In genomic region chr15:94582368-94582767, GRCh38 we compare ENCODE assay signal across 9 cellular contexts.
A peak's percentile ranks its signal among the peaks of the same experiment; 100 is the strongest.
DNase-seq lines count a peak whose midpoint lies in the region; TF ChIP-seq lines count a peak whose summit lies in the region.
"Had no signal": no experiment of that assay in that cellular context is flagged by ENCODE, and none has a peak within 500 bp of the region (broad histone marks: within the 10 kb centered on the region; RNA-seq: fewer than 3 reads in every experiment).

No MANE protein-coding gene starts in this region.

- H3K36me3 Mint-ChIP-seq in activated CD4-positive, alpha-beta memory T cell treated with anti-CD3 and anti-CD28 coated beads, Interleukin-2, amount 10 ng/mL, durations not matched to agents 7 days and 5 days (ENCODE audit: low read depth), result no peaks in the 10 kb centered on the region

- no peaks in the 10 kb centered on the region for H4K20me1 ChIP-seq in osteoblast (ENCODE audit: insufficient read depth, low read length)

- H3K4me1 Mint-ChIP-seq in activated CD4-positive, alpha-beta memory T cell treated with anti-CD3 and anti-CD28 coated beads, Interleukin-2, amount 10 ng/mL, durations not matched to agents 7 days and 5 days, result peaks cover 30% of the 10 kb centered on the region

- H3K27me3 Mint-ChIP-seq in activated CD4-positive, alpha-beta memory T cell treated with anti-CD3 and anti-CD28 coated beads, Interleukin-2, amount 10 ng/mL, durations not matched to agents 7 days and 5 days, result peaks cover 65% of the 10 kb centered on the region

- H3K27ac ChIP-seq in liver (ENCODE audit: low read depth in 1 of 2, low read length in 2 of 2) (no peak overlapping the region), osteoblast (ENCODE audit: low read depth, low read length) (no peak overlapping the region)
- H3K27ac ChIP-seq: SJSA1 had no signal

- no peak overlapping the region for H3K4me2 ChIP-seq in osteoblast (ENCODE audit: insufficient read depth, low read length)

- H3K4me3 ChIP-seq in liver (ENCODE audit: low read depth in 1 of 3, low read length in 3 of 3) (no peak overlapping the region), osteoblast (ENCODE audit: insufficient read depth, low read length) (no peak overlapping the region)
- H3K4me3 ChIP-seq: SJSA1 had no signal

- POLR2A ChIA-PET in activated CD4-positive, alpha-beta memory T cell treated with anti-CD3 and anti-CD28 coated beads, Interleukin-2, amount 10 ng/mL, durations not matched to agents 7 days and 5 days (lab: Charles Lee), result no interaction called here

- peaks cover 0 to 3% (median 0%) of the 10 kb centered on the region in 4 donors for H3K27me3 ChIP-seq in liver (ENCODE audit: control insufficient read depth in 4 of 4, insufficient read depth in 4 of 4, low read length in 3 of 4)
- H3K27me3 ChIP-seq in osteoblast (ENCODE audit: insufficient read depth, low read length), result no peaks in the 10 kb centered on the region
- H3K27me3 ChIP-seq: SJSA1 had no signal

- peak; percentile 50 for TF ChIP-seq CTCF in GM20000 (IDR thresholded peaks at IDR 0.05; ENCODE audit: extremely low read depth, missing control alignments)
- TF ChIP-seq CTCF in liver (IDR thresholded peaks at IDR 0.05; ENCODE audit: low read depth, low read length, missing input control), result peak; percentile 28
- TF ChIP-seq CTCF in osteoblast (IDR thresholded peaks at IDR 0.05; ENCODE audit: extremely low read depth, low read depth, low read length), result no peak

- no peak overlapping the region for H3K27ac Mint-ChIP-seq in activated CD4-positive, alpha-beta memory T cell treated with anti-CD3 and anti-CD28 coated beads, Interleukin-2, amount 10 ng/mL, durations not matched to agents 7 days and 5 days

- no peaks in the 10 kb centered on the region for H3K9me3 Mint-ChIP-seq in activated CD4-positive, alpha-beta memory T cell treated with anti-CD3 and anti-CD28 coated beads, Interleukin-2, amount 10 ng/mL, durations not matched to agents 7 days and 5 days

- H3K79me2 ChIP-seq in osteoblast (ENCODE audit: insufficient read depth, low read length), result no peaks in the 10 kb centered on the region

- 40% methylated on average over 3 of the region's 3 CpGs for WGBS in liver

- H3K4me3 Mint-ChIP-seq in activated CD4-positive, alpha-beta memory T cell treated with anti-CD3 and anti-CD28 coated beads, Interleukin-2, amount 10 ng/mL, durations not matched to agents 7 days and 5 days, result no peak overlapping the region

- H3K9ac ChIP-seq in liver (ENCODE audit: low read depth in 1 of 2, low read length in 2 of 2), result no peak overlapping the region

- H3K4me1 ChIP-seq in liver (ENCODE audit: control insufficient read depth in 4 of 4, insufficient read depth in 4 of 4, low read length in 3 of 4), result no peaks in the 10 kb centered on the region
- no peaks in the 10 kb centered on the region for H3K4me1 ChIP-seq in osteoblast (ENCODE audit: insufficient read depth, low read length)
- H3K4me1 ChIP-seq: SJSA1 had no signal

- peak; percentile 41 for DNase-seq in DMS53 (lab: John Stamatoyannopoulos, UW)
- DNase-seq in DMS53 treated with DMSO at 0.1 percent for 48 hours (lab: John Stamatoyannopoulos, UW; ENCODE audit: unreplicated experiment), result no peak
- peak; percentile 21 for DNase-seq in GM20000 (ENCODE audit: low spot score)
- DNase-seq in HT-29 (ENCODE audit: low spot score), result peak; percentile 78
- DNase-seq in activated CD4-positive, alpha-beta memory T cell treated with anti-CD3 and anti-CD28 coated beads, Interleukin-2, amount 10 ng/mL, durations not matched to agents 7 days and 5 days, result peak; percentile 60
- DNase-seq in osteoblast (ENCODE audit: insufficient read length, low spot score, missing footprints), result no peak
- DNase-seq in germinal center (ENCODE audit: low spot score), result no peak

- CTCF ChIA-PET in activated CD4-positive, alpha-beta memory T cell treated with anti-CD3 and anti-CD28 coated beads, Interleukin-2, amount 10 ng/mL, durations not matched to agents 7 days and 5 days (lab: Charles Lee), result interaction anchor here (0.7 to 2.4 kb wide), 7 partner anchors 23 to 711 kb away, joined by 3 to 6 read pairs (median 5); no protein-coding TSS in a partner anchor

- H3K9me3 ChIP-seq in liver (ENCODE audit: control insufficient read depth in 4 of 4, low read length in 3 of 4) (no peaks in the 10 kb centered on the region), osteoblast (ENCODE audit: low read depth, low read length) (peaks cover 2% of the 10 kb centered on the region)
- H3K9me3 ChIP-seq: SJSA1 had no signal

- H3K36me3 ChIP-seq in liver (ENCODE audit: control insufficient read depth in 4 of 4, insufficient read depth in 3 of 4, low read depth in 1 of 4, low read length in 3 of 4), result no peaks in the 10 kb centered on the region
- H3K36me3 ChIP-seq in osteoblast (ENCODE audit: insufficient read depth, low read length), result no peaks in the 10 kb centered on the region
- H3K36me3 ChIP-seq: SJSA1 had no signal

- peak; percentile 67 to 75 for TF ChIP-seq RAD21 in liver (IDR thresholded peaks at IDR 0.05)

- H2AFZ ChIP-seq in osteoblast (ENCODE audit: low read length), result no peak overlapping the region

TF ChIP-seq in liver, 16 proteins besides CTCF, POLR2A, EP300 and RAD21:
- TF ChIP-seq NR2F2 (IDR thresholded peaks at IDR 0.05) (peak; percentile 43), RXRA (IDR thresholded peaks at IDR 0.05) (no peak), REST (IDR thresholded peaks at IDR 0.05) (no peak), HNF4A (conservative IDR thresholded peaks at IDR 0.05) (no peak)

Comparison
In these comparisons a context has a peak if more than half of its experiments do, and no peak if none do; other contexts are left out.
1. DNase-seq: peak in DMS53 (single experiment), GM20000 (single experiment), HT-29 (single experiment) and activated CD4-positive, alpha-beta memory T cell treated with anti-CD3 and anti-CD28 coated beads, Interleukin-2, amount 10 ng/mL, durations not matched to agents 7 days and 5 days (single experiment); none in DMS53 treated with DMSO at 0.1 percent for 48 hours (single experiment), osteoblast (single experiment) and germinal center (single experiment).